ENCODE assay signal across 29 cellular contexts in genomic region chr3:106458952-106459351, GRCh38.
"Had no signal": no experiment of that assay in that cellular context is flagged by ENCODE, and none has a peak within 500 bp of the region (broad histone marks: within the 10 kb centered on the region; RNA-seq: fewer than 3 reads in every experiment).

No MANE protein-coding gene starts in this region.

- H3K36me3 Mint-ChIP-seq: natural killer cell; stimulated activated naive B cell treated with anti-CD40 and anti-IgM and Interleukin-4, amounts not matched to agents 10 μg/mL and 1 μg/mL and 100 μg/mL, for 72 hours had no signal

- DNase-seq: cerebellar nuclear complex; effector CD8-positive, alpha-beta T cell; endodermal cell; foreskin fibroblast; heart left ventricle; left colon; left ventricle myocardium inferior; lower lobe of right lung; natural killer cell; nucleus accumbens; posterior cingulate gyrus; sigmoid colon; small intestine; stimulated activated CD4-positive, alpha-beta T cell treated with anti-CD3 and anti-CD28 coated beads, Interleukin-15, amount 100 ng/mL, for 24 hours; stimulated activated CD4-positive, alpha-beta T cell treated with anti-CD3 and anti-CD28 coated beads, Interleukin-2, amount 100 ng/mL, for 48 hours; stimulated activated naive B cell treated with anti-CD40 and anti-IgM and Interleukin-4, amounts not matched to agents 10 μg/mL and 1 μg/mL and 100 μg/mL, for 72 hours had no signal

- H3K4me1 Mint-ChIP-seq: neural crest cell had no signal

- H3K27ac ChIP-seq: cardiac muscle cell, epithelial cell of prostate, gastroesophageal sphincter, heart left ventricle, hepatocyte, left ventricle myocardium inferior, lower lobe of right lung, sigmoid colon, thoracic aorta, tibial nerve, upper lobe of left lung had no signal

- H3K79me2 ChIP-seq: hepatocyte had no signal

- ATAC-seq: esophagus mucosa; gastroesophageal sphincter; left colon; lower lobe of right lung; natural killer cell; stimulated activated naive B cell treated with anti-CD40 and anti-IgM and Interleukin-4, amounts not matched to agents 10 μg/mL and 1 μg/mL and 100 μg/mL, for 72 hours had no signal

- H3K4me3 ChIP-seq: cardiac muscle cell, gastroesophageal sphincter, heart left ventricle, hepatocyte, left ventricle myocardium inferior, lower lobe of right lung, right atrium auricular region, sigmoid colon, thoracic aorta, tibial nerve, upper lobe of left lung had no signal

- H3K27me3 Mint-ChIP-seq: stimulated activated naive B cell treated with anti-CD40 and anti-IgM and Interleukin-4, amounts not matched to agents 10 μg/mL and 1 μg/mL and 100 μg/mL, for 72 hours; stimulated activated naive CD8-positive, alpha-beta T cell treated with anti-CD3 and anti-CD28 coated beads, Interleukin-15, Interleukin-2, amounts not matched to agents 100 ng/mL and 50 ng/mL, for 24 hours had no signal

- H3K4me1 ChIP-seq: lower lobe of right lung, sigmoid colon, tibial nerve, upper lobe of left lung had no signal

- H3K4me2 ChIP-seq: hepatocyte had no signal

- H3K36me3 ChIP-seq: cardiac muscle cell, gastroesophageal sphincter, heart left ventricle, left ventricle myocardium inferior, lower lobe of right lung, right atrium auricular region, sigmoid colon, thoracic aorta, tibial nerve, upper lobe of left lung had no signal

- H3K9me3 ChIP-seq: gastroesophageal sphincter, lower lobe of right lung, tibial nerve, upper lobe of left lung had no signal

- H3K27me3 ChIP-seq: cardiac muscle cell, gastroesophageal sphincter, heart left ventricle, hepatocyte, right atrium auricular region, sigmoid colon, tibial nerve, upper lobe of left lung had no signal

- H3K9me3 Mint-ChIP-seq: endodermal cell had no signal

- H3K4me3 Mint-ChIP-seq: endodermal cell; natural killer cell; neural crest cell; stimulated activated naive B cell treated with anti-CD40 and anti-IgM and Interleukin-4, amounts not matched to agents 10 μg/mL and 1 μg/mL and 100 μg/mL, for 72 hours; stimulated activated naive CD8-positive, alpha-beta T cell treated with anti-CD3 and anti-CD28 coated beads, Interleukin-15, Interleukin-2, amounts not matched to agents 100 ng/mL and 50 ng/mL, for 24 hours had no signal

- FAIRE-seq: islet of Langerhans, small intestine, urothelium cell line had no signal

- H3K27ac Mint-ChIP-seq: endodermal cell; natural killer cell; stimulated activated naive B cell treated with anti-CD40 and anti-IgM and Interleukin-4, amounts not matched to agents 10 μg/mL and 1 μg/mL and 100 μg/mL, for 72 hours; stimulated activated naive CD8-positive, alpha-beta T cell treated with anti-CD3 and anti-CD28 coated beads, Interleukin-15, Interleukin-2, amounts not matched to agents 100 ng/mL and 50 ng/mL, for 24 hours had no signal

- H2AFZ ChIP-seq: hepatocyte had no signal
